ENCODE assay signal across 21 cellular contexts in genomic region chr11:102398297-102398696, GRCh38.
"Had no signal": no experiment of that assay in that cellular context is flagged by ENCODE, and none has a peak within 500 bp of the region (broad histone marks: within the 10 kb centered on the region; RNA-seq: fewer than 3 reads in every experiment).

No MANE protein-coding gene starts in this region.

- H3K27ac ChIP-seq: breast epithelium, esophagus muscularis mucosa, gastroesophageal sphincter, heart left ventricle, left ventricle myocardium inferior, pancreas, stomach, WERI-Rb-1 had no signal

- H3K27ac Mint-ChIP-seq: activated T-helper 17 cell treated with anti-CD3 and anti-CD28 coated beads, Interleukin-2, amount 50 U/mL, for 72 hours; dendritic cell treated with granulocyte-macrophage colony-stimulating factor and Interleukin-4, amounts not matched to agents 40 ng/mL and 50 ng/mL, for 4 days; T-helper 1 cell treated with Interleukin-12 subunit alpha and Interleukin-12 subunit beta and Interleukin-4 antibody, amounts not matched to agents 30 μg/mL and 1 μg/mL, for 36 hours; type B pancreatic cell had no signal

- H3K4me3 ChIP-seq: breast epithelium, esophagus muscularis mucosa, gastroesophageal sphincter, heart left ventricle, left ventricle myocardium inferior, pancreas, smooth muscle cell, stomach had no signal

- H3K9me3 ChIP-seq: breast epithelium, esophagus muscularis mucosa, gastroesophageal sphincter, heart left ventricle, left ventricle myocardium inferior, pancreas, stomach had no signal

- H3K4me1 ChIP-seq: breast epithelium, pancreas had no signal

- ATAC-seq: activated T-helper 17 cell treated with anti-CD3 and anti-CD28 coated beads, Interleukin-2, amount 50 U/mL, for 72 hours; gastroesophageal sphincter; heart left ventricle; pancreas; sciatic nerve had no signal

- H3K4me3 Mint-ChIP-seq: activated T-helper 17 cell treated with anti-CD3 and anti-CD28 coated beads, Interleukin-2, amount 50 U/mL, for 72 hours; dendritic cell treated with granulocyte-macrophage colony-stimulating factor and Interleukin-4, amounts not matched to agents 40 ng/mL and 50 ng/mL, for 4 days; T-helper 1 cell treated with Interleukin-12 subunit alpha and Interleukin-12 subunit beta and Interleukin-4 antibody, amounts not matched to agents 30 μg/mL and 1 μg/mL, for 36 hours; type B pancreatic cell had no signal

- H3K27me3 Mint-ChIP-seq: activated T-helper 17 cell treated with anti-CD3 and anti-CD28 coated beads, Interleukin-2, amount 50 U/mL, for 72 hours; dendritic cell treated with granulocyte-macrophage colony-stimulating factor and Interleukin-4, amounts not matched to agents 40 ng/mL and 50 ng/mL, for 4 days; type B pancreatic cell had no signal

- H3K9me3 Mint-ChIP-seq: activated T-helper 17 cell treated with anti-CD3 and anti-CD28 coated beads, Interleukin-2, amount 50 U/mL, for 72 hours; dendritic cell treated with granulocyte-macrophage colony-stimulating factor and Interleukin-4, amounts not matched to agents 40 ng/mL and 50 ng/mL, for 4 days; T-helper 1 cell treated with Interleukin-12 subunit alpha and Interleukin-12 subunit beta and Interleukin-4 antibody, amounts not matched to agents 30 μg/mL and 1 μg/mL, for 36 hours; type B pancreatic cell had no signal

- H3K27me3 ChIP-seq: breast epithelium, esophagus muscularis mucosa, gastroesophageal sphincter, heart left ventricle, pancreas, stomach had no signal

- DNase-seq: activated CD4-positive, alpha-beta T cell treated with anti-CD3 and anti-CD28 coated beads, Interleukin-2, amount 50 U/mL, for 4 hours; activated naive CD4-positive, alpha-beta T cell; activated T-cell treated with anti-CD3 and anti-CD28 coated beads for 4 hours; effector memory CD4-positive, alpha-beta T cell; heart left ventricle; kidney glomerular epithelial cell; left ventricle myocardium inferior; mammary epithelial cell; pancreas; stimulated activated CD4-positive, alpha-beta T cell treated with anti-CD3 and anti-CD28 coated beads, Interleukin-4, amount 100 ng/mL, for 1 hour; stomach; WERI-Rb-1 had no signal
